ENCODE assay signal across 25 cellular contexts in the genomic region with DNA sequence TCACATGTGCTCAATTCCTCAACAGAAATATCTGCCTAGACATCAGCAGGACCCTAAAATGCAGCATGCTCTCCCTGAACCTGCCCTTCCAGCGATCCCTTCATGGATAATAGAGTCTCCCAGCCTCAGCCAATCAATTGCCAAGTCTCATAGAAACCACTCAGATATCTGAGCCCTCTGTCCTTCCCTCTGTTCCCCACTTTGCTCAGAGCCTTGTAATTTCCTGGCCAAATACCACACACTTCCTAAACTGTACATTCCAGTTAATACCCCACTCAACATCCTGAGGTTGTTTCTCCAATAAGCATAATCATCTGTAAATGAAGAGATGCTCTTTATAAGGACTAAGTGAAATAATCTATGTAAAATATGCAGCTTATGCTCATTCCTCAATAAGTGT.
"Had no signal": no experiment of that assay in that cellular context is flagged by ENCODE, and none has a peak within 500 bp of the region (broad histone marks: within the 10 kb centered on the region; RNA-seq: fewer than 3 reads in every experiment).

No MANE protein-coding gene starts in this region.

- H3K4me1 Mint-ChIP-seq: central memory CD8-positive, alpha-beta T cell had no signal

- H3K36me3 Mint-ChIP-seq: activated CD8-positive, alpha-beta memory T cell treated with anti-CD3 and anti-CD28 coated beads, Interleukin-2, amount 10 ng/mL, durations not matched to agents 7 days and 5 days; mesothelial cell of epicardium; naive thymus-derived CD8-positive, alpha-beta T cell had no signal

- H3K9me3 ChIP-seq: breast epithelium, colonic mucosa, heart right ventricle, left lung, spleen, thoracic aorta, upper lobe of left lung had no signal

- H3K27ac ChIP-seq: breast epithelium, colonic mucosa, heart right ventricle, left lung, spleen, thoracic aorta, upper lobe of left lung had no signal

- H3K4me1 ChIP-seq: breast epithelium, colonic mucosa had no signal

- H3K9me3 Mint-ChIP-seq: central memory CD8-positive, alpha-beta T cell; endodermal cell; T-helper 1 cell treated with Interleukin-12 subunit alpha and Interleukin-12 subunit beta and Interleukin-4 antibody, amounts not matched to agents 30 μg/mL and 1 μg/mL, for 36 hours had no signal

- H3K27me3 ChIP-seq: breast epithelium, colonic mucosa, heart right ventricle, left lung, spleen, upper lobe of left lung had no signal

- H3K4me3 Mint-ChIP-seq: activated CD4-positive, alpha-beta memory T cell treated with anti-CD3 and anti-CD28 coated beads, Interleukin-2, amount 10 ng/mL, durations not matched to agents 7 days and 5 days; activated CD8-positive, alpha-beta memory T cell treated with anti-CD3 and anti-CD28 coated beads, Interleukin-2, amount 10 ng/mL, durations not matched to agents 7 days and 5 days; activated T-helper 1 cell treated with anti-CD3 and anti-CD28 coated beads, Interleukin-12 subunit alpha, Interleukin-12 subunit beta, Interleukin-2, Interleukin-4 antibody, amounts not matched to agents 30 ng/mL and 10 ng/mL and 1 ng/mL, durations not matched to agents 14 hours and 24 hours and 36 hours; central memory CD8-positive, alpha-beta T cell; endodermal cell; mesothelial cell of epicardium; naive thymus-derived CD8-positive, alpha-beta T cell; T-helper 1 cell treated with Interleukin-12 subunit alpha and Interleukin-12 subunit beta and Interleukin-4 antibody, amounts not matched to agents 30 μg/mL and 1 μg/mL, for 36 hours had no signal

- H3K27me3 Mint-ChIP-seq: activated CD4-positive, alpha-beta memory T cell treated with anti-CD3 and anti-CD28 coated beads, Interleukin-2, amount 10 ng/mL, durations not matched to agents 7 days and 5 days; activated CD8-positive, alpha-beta memory T cell treated with anti-CD3 and anti-CD28 coated beads, Interleukin-2, amount 10 ng/mL, durations not matched to agents 7 days and 5 days; central memory CD8-positive, alpha-beta T cell; naive thymus-derived CD8-positive, alpha-beta T cell; progenitor cell of endocrine pancreas had no signal

- DNase-seq: activated CD4-positive, alpha-beta memory T cell treated with anti-CD3 and anti-CD28 coated beads, Interleukin-2, amount 10 ng/mL, durations not matched to agents 7 days and 5 days; activated CD4-positive, alpha-beta T cell treated with anti-CD3 and anti-CD28 coated beads for 4 hours; activated CD4-positive, CD25-positive, alpha-beta regulatory T cell; activated CD8-positive, alpha-beta memory T cell treated with anti-CD3 and anti-CD28 coated beads, Interleukin-2, amount 10 ng/mL, durations not matched to agents 7 days and 5 days; activated gamma-delta T cell treated with Interleukin-2 at 50 U/mL for 16 hours; activated T-cell treated with anti-CD3 and anti-CD28 coated beads for 4 hours; aorta; colonic mucosa; endodermal cell; heart right ventricle; left lung; naive thymus-derived CD8-positive, alpha-beta T cell; spleen; stimulated activated CD4-positive, alpha-beta T cell treated with anti-CD3 and anti-CD28 coated beads, Interleukin-4, amount 100 ng/mL, for 1 hour; stimulated activated naive CD4-positive, alpha-beta T cell treated with Interleukin-2 at 50 U/mL for 16 hours; T1000; upper lobe of left lung had no signal

- H3K4me3 ChIP-seq: breast epithelium, colonic mucosa, heart right ventricle, left lung, spleen, thoracic aorta, upper lobe of left lung had no signal

- ATAC-seq: activated CD8-positive, alpha-beta memory T cell treated with anti-CD3 and anti-CD28 coated beads, Interleukin-2, amount 10 ng/mL, durations not matched to agents 7 days and 5 days; activated naive CD4-positive, alpha-beta T cell treated with anti-CD3 and anti-CD28 coated beads, Interleukin-2, amount 50 U/mL, for 72 hours; heart right ventricle; left lung; naive thymus-derived CD8-positive, alpha-beta T cell had no signal

- H3K27ac Mint-ChIP-seq: activated CD4-positive, alpha-beta memory T cell treated with anti-CD3 and anti-CD28 coated beads, Interleukin-2, amount 10 ng/mL, durations not matched to agents 7 days and 5 days; activated CD8-positive, alpha-beta memory T cell treated with anti-CD3 and anti-CD28 coated beads, Interleukin-2, amount 10 ng/mL, durations not matched to agents 7 days and 5 days; activated T-helper 1 cell treated with anti-CD3 and anti-CD28 coated beads, Interleukin-12 subunit alpha, Interleukin-12 subunit beta, Interleukin-2, Interleukin-4 antibody, amounts not matched to agents 30 ng/mL and 10 ng/mL and 1 ng/mL, durations not matched to agents 14 hours and 24 hours and 36 hours; endodermal cell; mesothelial cell of epicardium; progenitor cell of endocrine pancreas; T-helper 1 cell treated with Interleukin-12 subunit alpha and Interleukin-12 subunit beta and Interleukin-4 antibody, amounts not matched to agents 30 μg/mL and 1 μg/mL, for 36 hours had no signal

- H3K36me3 ChIP-seq: breast epithelium, colonic mucosa, heart right ventricle, left lung, spleen, thoracic aorta, upper lobe of left lung had no signal
